ENCODE assay signal across 33 cellular contexts in the genomic region with DNA sequence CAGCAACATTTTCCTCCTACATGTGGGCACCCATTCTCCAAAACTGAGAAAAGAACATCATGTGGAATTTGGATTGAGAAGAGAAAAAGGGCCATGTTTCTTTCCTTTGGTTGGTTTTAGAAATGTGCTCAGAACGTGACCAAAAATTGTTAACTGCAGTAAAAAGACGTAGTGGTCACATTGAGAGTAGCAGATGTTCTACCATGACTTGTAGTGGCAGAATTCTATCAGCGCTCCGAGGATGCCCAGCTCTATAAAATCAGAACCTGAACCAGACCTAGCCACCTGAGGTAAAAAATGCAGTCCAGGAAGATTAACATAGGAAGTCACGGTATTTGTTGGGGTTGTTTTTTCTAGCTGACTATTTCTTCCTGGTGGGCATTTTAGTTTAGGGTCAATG.
"Had no signal": no experiment of that assay in that cellular context is flagged by ENCODE, and none has a peak within 500 bp of the region (broad histone marks: within the 10 kb centered on the region; RNA-seq: fewer than 3 reads in every experiment).

No MANE protein-coding gene starts in this region.

- H3K9me3 ChIP-seq: MG63 had no signal

- H3K4me3 ChIP-seq: MG63 had no signal

- H3K36me3 ChIP-seq: MG63 had no signal

- H3K27me3 ChIP-seq: MG63 had no signal

- DNase-seq: Karpas-422, Kasumi-1, MG63, MM.1S, NCI-H1048, NCI-H1092, NCI-H1092 treated with DMSO at 0.1 percent for 48 hours, NCI-H1105, NCI-H1105 treated with DMSO at 0.1 percent for 48 hours, NCI-H1417, NCI-H1417 treated with DMSO at 0.1 percent for 48 hours, NCI-H1436, NCI-H1436 treated with DMSO at 0.1 percent for 48 hours, NCI-H146, NCI-H1694, NCI-H1694 treated with DMSO at 0.1 percent for 48 hours, NCI-H187, NCI-H187 treated with DMSO at 0.1 percent for 48 hours, NCI-H1930, NCI-H2029, NCI-H2029 treated with DMSO at 0.1 percent for 48 hours, NCI-H2081, NCI-H2081 treated with DMSO at 0.1 percent for 48 hours, NCI-H2107, NCI-H2171, NCI-H2171 treated with DMSO at 0.1 percent for 48 hours, NCI-H2227 treated with DMSO at 0.1 percent for 48 hours, NCI-H226, NCI-H345, NCI-H446, NCI-H446 treated with DMSO at 0.1 percent for 48 hours, NCI-H510A, NCI-H510A treated with DMSO at 0.1 percent for 48 hours had no signal
